8 cellular contexts compared by ENCODE assay signal in the genomic region with DNA sequence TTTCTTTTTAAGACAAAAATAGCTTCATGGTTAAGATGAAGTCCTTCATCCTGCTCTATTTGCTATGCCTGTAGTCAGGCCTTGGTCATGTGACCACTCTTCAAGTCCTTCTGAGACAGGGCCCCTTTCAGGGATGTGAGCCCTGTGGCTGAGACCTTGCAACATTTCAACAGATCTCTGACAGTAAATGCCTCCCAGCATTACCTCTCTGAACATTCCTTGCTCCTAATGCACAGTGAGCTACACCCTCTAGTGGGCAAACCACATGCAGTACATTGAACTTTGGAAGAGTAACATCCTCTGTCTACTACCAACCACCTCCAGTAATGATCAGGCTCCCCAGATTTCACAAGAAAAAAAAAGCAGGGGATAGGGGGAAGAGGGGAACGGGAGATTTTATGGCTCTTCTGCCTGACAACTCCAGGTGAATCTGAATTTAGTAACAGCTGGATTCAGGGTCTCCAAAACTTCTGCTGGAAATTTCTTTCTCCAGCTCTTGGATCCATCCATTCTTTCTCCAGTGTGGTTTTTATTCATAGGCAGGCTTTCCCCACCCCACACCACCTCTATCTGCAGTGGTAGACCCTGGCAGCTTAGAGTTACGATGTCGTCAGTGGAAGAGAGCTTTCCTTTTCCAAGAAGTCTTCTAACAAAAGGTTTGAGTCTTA. TPM values are rescaled to one million over a fixed set of nuclear protein-coding genes. Genes with fewer than 3 reads are reported as not detected.
DNase-seq lines count a peak whose midpoint lies in the region; ATAC-seq and TF ChIP-seq lines count a peak whose summit lies in the region.

No MANE protein-coding gene starts in this region.

- peaks cover 0 to under 1% (median 0%) of the 10 kb centered on the region in 6 donors for H3K9me3 Mint-ChIP-seq in immature natural killer cell

- H3K9me3 ChIP-seq in PC-3 (ENCODE audit: low read length), result no peaks in the 10 kb centered on the region

- no peaks in the 10 kb centered on the region for H4K20me1 ChIP-seq in PC-3 (ENCODE audit: low read length)

- H3K36me3 ChIP-seq in PC-3 (ENCODE audit: low read depth, low read length), result no peaks in the 10 kb centered on the region

- no peaks in the 10 kb centered on the region for H3K27me3 Mint-ChIP-seq in immature natural killer cell (ENCODE audit: low read depth in 3 of 3)

- peak; percentile 20 for DNase-seq in activated CD4-positive, alpha-beta T cell treated with anti-CD3 and anti-CD28 coated beads for 48 hours
- DNase-seq in activated CD4-positive, alpha-beta T cell treated with anti-CD3 and anti-CD28 coated beads, Interleukin-2, amount 50 U/mL, for 1 hour, result no peak
- DNase-seq in HPDE6-E6E7 (ENCODE audit: extremely low spot score), result peak; percentile 57
- DNase-seq in PC-3, result peak; percentile 85
- peak; percentile 79 to 86 for DNase-seq in cardiac fibroblast (ENCODE audit: low read depth in 2 of 2)
- peak; percentile 45 for DNase-seq in left lobe of liver (ENCODE audit: low spot score)
- DNase-seq in immature natural killer cell, result no peak

- no peak overlapping the region for H3K4me2 ChIP-seq in PC-3 (ENCODE audit: low read length)

- H3K79me2 ChIP-seq in PC-3 (ENCODE audit: low read length), result no peaks in the 10 kb centered on the region

- no peaks in the 10 kb centered on the region for H3F3A ChIP-seq in PC-3 (ENCODE audit: low read length, unreplicated experiment)

- peak overlapping the region; percentile 8; the same call in 1 of the 2 replicates for H2AFZ ChIP-seq in PC-3 (ENCODE audit: low read length)

- POLR2A ChIA-PET in PC-3 (lab: Charles Lee; ENCODE audit: unreplicated experiment), result interaction anchor here (0.6 kb wide), 2 partner anchors 15 to 444 kb away, joined by 3 to 4 read pairs; no protein-coding TSS in a partner anchor

- H3K4me1 Mint-ChIP-seq in immature natural killer cell, result no peaks in the 10 kb centered on the region

- H3K4me3 Mint-ChIP-seq in immature natural killer cell, result no peak overlapping the region

- H3K4me3 ChIP-seq in PC-3 (ENCODE audit: low read length) (no peak overlapping the region), cardiac fibroblast (replicated peaks in 1 of 2; ENCODE audit: low read depth in 2 of 2, low read length in 2 of 2) (no peak overlapping the region)

- H3K27ac ChIP-seq in PC-3 (ENCODE audit: low read length), result no peak overlapping the region

- ATAC-seq in GM21526 (IDR thresholded peaks at IDR 0.05; ENCODE audit: low FRiP score, unreplicated experiment) (peak; percentile 91), PC-3 (peak; percentile 73), left lobe of liver (peak; percentile 100)

- CTCF ChIA-PET in PC-3 (lab: Charles Lee), result interaction anchor here (0.9 to 1.7 kb wide), 5 partner anchors 32 to 356 kb away, joined by 4 to 11 read pairs (median 5); no protein-coding TSS in a partner anchor

- intact Hi-C loops in PC-3 (cut with micrococcal nuclease), result loop anchor here (1.0 to 5.0 kb wide), 3 partner anchors 23 to 423 kb away; no protein-coding TSS in a partner anchor

- H3K27me3 ChIP-seq in PC-3 (ENCODE audit: low read length), result no peaks in the 10 kb centered on the region

- H3K27ac Mint-ChIP-seq in immature natural killer cell, result no peak overlapping the region

- no peak overlapping the region for H3K9ac ChIP-seq in PC-3 (ENCODE audit: low read length)

- H3K4me1 ChIP-seq in PC-3 (ENCODE audit: insufficient read depth, low read length), result peaks cover 14% of the 10 kb centered on the region

- peaks cover 8 to 19% (median 19%) of the 10 kb centered on the region in 3 donors for H3K36me3 Mint-ChIP-seq in immature natural killer cell

- H3K9me2 ChIP-seq in PC-3 (replicated peaks; ENCODE audit: low read length), result no peaks in the 10 kb centered on the region

- no TSS peak for BruUV-seq in PC-3 (replicated peaks; lab: Mats Ljungman, UMichigan)

- peak; percentile 98 for TF ChIP-seq CTCF in PC-3 (conservative IDR thresholded peaks at IDR 0.05; ENCODE audit: low read depth, low read length)
- peak; percentile 87 for TF ChIP-seq CTCF in cardiac fibroblast (IDR thresholded peaks at IDR 0.05; ENCODE audit: low read depth, low read length)

RNA-seq across cellular contexts. Expression of a gene that starts 8.9 kb away (rescaled TPM):
- total RNA-seq in PC-3 (2014; rRNA removed) (42.7 and 52.3 TPM in 2 replicates), left lobe of liver (23.9 TPM)
- 10 to 100 TPM in 1 of 3 donors, 1 to 10 TPM in 2; 6.4 to 33.4 (median 10.0) TPM for polyA plus RNA-seq in immature natural killer cell

RNA-seq across cellular contexts. Expression of a gene that starts 39.5 kb away (rescaled TPM):
- total RNA-seq in PC-3 (2014; rRNA removed) (not detected in 2 replicates), left lobe of liver (not detected)
- polyA plus RNA-seq in immature natural killer cell, result not detected

Comparison
In these comparisons a context has a peak if more than half of its experiments do, and no peak if none do; other contexts are left out.
1. DNase-seq: peak in activated CD4-positive, alpha-beta T cell treated with anti-CD3 and anti-CD28 coated beads for 48 hours (single experiment), HPDE6-E6E7 (single experiment), PC-3 (single experiment), cardiac fibroblast (2 of 2) and left lobe of liver (single experiment); none in activated CD4-positive, alpha-beta T cell treated with anti-CD3 and anti-CD28 coated beads, Interleukin-2, amount 50 U/mL, for 1 hour (single experiment) and immature natural killer cell (0 of 3).
2. Peak in every context shown above with its lines, with median percentiles within 50 percentile points of each other: ATAC-seq.